Comparison of ENCODE assay signal across 2 cellular contexts in the genomic region with DNA sequence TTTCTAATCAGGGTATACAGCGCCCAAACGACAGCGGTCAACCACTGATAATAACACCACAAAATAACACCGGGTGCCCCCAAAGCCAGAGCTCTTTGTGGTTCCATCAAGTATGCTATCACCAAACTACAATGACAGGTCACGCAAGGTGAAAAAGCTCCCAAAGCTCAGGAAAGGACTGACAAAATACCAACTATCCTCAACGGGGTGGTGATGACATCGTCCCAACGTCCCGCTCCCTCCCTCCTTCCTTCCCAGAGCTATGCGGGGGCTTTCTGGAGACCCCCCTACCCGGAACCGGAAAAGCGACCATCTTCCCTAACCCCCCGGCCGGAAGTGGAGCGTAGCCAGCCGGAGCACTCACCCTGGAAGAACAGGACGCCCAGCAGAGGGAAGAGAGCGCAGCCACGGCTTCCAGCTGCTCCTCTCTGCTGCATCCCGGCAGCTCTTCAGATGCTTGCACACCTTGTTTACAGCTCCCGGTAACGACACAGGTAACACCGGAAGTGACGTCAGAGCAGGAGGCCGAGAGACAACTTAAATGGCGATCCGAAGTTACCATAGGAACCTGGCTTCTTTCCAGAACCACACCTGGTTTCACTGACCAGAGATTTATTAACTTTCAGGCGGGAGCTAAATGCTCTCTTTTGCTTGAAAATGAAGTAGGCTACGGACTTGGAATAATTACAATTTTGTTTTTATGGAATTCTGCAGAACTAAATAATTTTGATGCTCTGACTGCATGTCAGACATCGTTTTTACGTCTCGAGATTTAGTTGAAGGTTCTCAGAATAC.
TF ChIP-seq lines count a peak whose summit lies in the region.

A gene with protein sequence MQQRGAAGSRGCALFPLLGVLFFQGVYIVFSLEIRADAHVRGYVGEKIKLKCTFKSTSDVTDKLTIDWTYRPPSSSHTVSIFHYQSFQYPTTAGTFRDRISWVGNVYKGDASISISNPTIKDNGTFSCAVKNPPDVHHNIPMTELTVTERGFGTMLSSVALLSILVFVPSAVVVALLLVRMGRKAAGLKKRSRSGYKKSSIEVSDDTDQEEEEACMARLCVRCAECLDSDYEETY (minus strand): TSS at position 508 of the 795 bp plus-strand sequence. CDS start 71 bp downstream, at position 437.

TF ChIP-seq in HCT116, 20 proteins besides CTCF, POLR2A, EP300 and RAD21 (continued from another document):
- TF ChIP-seq EGR1 (IDR thresholded peaks at IDR 0.05; ENCODE audit: low read depth) = peak; percentile 77
- peak; percentile 84 for TF ChIP-seq YY1 (IDR thresholded peaks at IDR 0.05; ENCODE audit: extremely low read depth, insufficient replicate concordance, low read depth, low read length)
- TF ChIP-seq, protein P1, sequence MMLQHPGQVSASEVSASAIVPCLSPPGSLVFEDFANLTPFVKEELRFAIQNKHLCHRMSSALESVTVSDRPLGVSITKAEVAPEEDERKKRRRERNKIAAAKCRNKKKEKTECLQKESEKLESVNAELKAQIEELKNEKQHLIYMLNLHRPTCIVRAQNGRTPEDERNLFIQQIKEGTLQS (IDR thresholded peaks at IDR 0.05) = no peak
- TF ChIP-seq, protein P2, sequence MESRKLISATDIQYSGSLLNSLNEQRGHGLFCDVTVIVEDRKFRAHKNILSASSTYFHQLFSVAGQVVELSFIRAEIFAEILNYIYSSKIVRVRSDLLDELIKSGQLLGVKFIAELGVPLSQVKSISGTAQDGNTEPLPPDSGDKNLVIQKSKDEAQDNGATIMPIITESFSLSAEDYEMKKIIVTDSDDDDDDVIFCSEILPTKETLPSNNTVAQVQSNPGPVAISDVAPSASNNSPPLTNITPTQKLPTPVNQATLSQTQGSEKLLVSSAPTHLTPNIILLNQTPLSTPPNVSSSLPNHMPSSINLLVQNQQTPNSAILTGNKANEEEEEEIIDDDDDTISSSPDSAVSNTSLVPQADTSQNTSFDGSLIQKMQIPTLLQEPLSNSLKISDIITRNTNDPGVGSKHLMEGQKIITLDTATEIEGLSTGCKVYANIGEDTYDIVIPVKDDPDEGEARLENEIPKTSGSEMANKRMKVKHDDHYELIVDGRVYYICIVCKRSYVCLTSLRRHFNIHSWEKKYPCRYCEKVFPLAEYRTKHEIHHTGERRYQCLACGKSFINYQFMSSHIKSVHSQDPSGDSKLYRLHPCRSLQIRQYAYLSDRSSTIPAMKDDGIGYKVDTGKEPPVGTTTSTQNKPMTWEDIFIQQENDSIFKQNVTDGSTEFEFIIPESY (IDR thresholded peaks at IDR 0.05; ENCODE audit: extremely low read depth, insufficient replicate concordance, low read length) = peak; percentile 61
- TF ChIP-seq SIN3A (IDR thresholded peaks at IDR 0.05; ENCODE audit: low read depth) = peak; percentile 54
- peak; percentile 31; the same call in 1 of the 2 replicates for TF ChIP-seq SP1 (IDR thresholded peaks at IDR 0.05; ENCODE audit: low read depth)
- no peak for TF ChIP-seq FOSL1 (IDR thresholded peaks at IDR 0.05; ENCODE audit: low read depth)
TF ChIP-seq in HCT116: peak in this region for 9.

TF ChIP-seq in SK-N-SH, 30 proteins besides CTCF, POLR2A, EP300 and RAD21 (continued from another document):
- TF ChIP-seq NFIC (IDR thresholded peaks at IDR 0.05; ENCODE audit: borderline replicate concordance) (peak; percentile 54), YY1 (IDR thresholded peaks at IDR 0.05; ENCODE audit: low read depth) (peak; percentile 90)
